In the genomic region with DNA sequence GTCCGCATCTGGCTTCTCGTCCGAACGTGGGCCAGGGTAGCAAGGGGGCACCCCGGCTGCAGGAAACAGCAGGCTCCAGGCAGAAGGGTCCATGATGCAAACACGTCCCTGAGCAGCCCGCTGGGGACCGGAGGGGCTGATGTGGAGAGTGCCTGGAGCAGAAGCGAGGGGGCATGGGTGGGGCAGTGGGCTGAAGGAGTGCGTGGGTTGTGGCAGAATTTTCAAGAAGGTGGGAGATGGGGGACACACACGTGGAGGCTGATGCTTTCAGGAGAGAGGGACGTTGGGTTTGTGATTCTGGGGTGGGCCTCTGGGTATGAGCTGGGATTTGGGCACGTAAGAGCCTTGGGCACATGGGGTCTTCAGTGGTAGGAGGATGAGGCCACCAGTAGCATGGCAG, we compare ENCODE assay signal across 22 cellular contexts. TPM values are rescaled to one million over a fixed set of nuclear protein-coding genes. Genes with fewer than 3 reads are reported as not detected.
DNase-seq lines count a peak whose midpoint lies in the region; ATAC-seq and TF ChIP-seq lines count a peak whose summit lies in the region.
"Had no signal": no experiment of that assay in that cellular context is flagged by ENCODE, and none has a peak within 500 bp of the region (broad histone marks: within the 10 kb centered on the region; RNA-seq: fewer than 3 reads in every experiment).

No MANE protein-coding gene starts in this region.

- DNase-seq in HL-60 (ENCODE audit: low read depth in 1 of 2, low spot score in 1 of 2): no peak
- no peak for DNase-seq in nephron progenitor cell
- no peak for DNase-seq in stimulated activated effector memory CD8-positive, alpha-beta T cell treated with anti-CD3 and anti-CD28 coated beads, Interleukin-12 subunit alpha, Interleukin-12 subunit beta, amount 100 ng/mL, for 72 hours (ENCODE audit: low spot score in 2 of 2)
- no peak for DNase-seq in NOMO-1 treated with dmso at 0.1 percent for 144 hours (lab: John Stamatoyannopoulos, UW; ENCODE audit: unreplicated experiment)
- DNase-seq in NCI-H446 treated with DMSO at 0.1 percent for 48 hours (lab: John Stamatoyannopoulos, UW): no peak
- DNase-seq: activated CD8-positive, alpha-beta memory T cell treated with anti-CD3 and anti-CD28 coated beads for 24 hours; activated T-cell treated with anti-CD3 and anti-CD28 coated beads, Interleukin-2, amount 50 U/mL, for 1 hour; effector memory CD4-positive, alpha-beta T cell; foreskin keratinocyte; immature natural killer cell; KG1; midbrain; NCI-H2171; NCI-H526; Peyer's patch; small intestine; substantia nigra; T-helper 17 cell had no signal

- ATAC-seq in stimulated activated effector memory CD8-positive, alpha-beta T cell treated with anti-CD3 and anti-CD28 coated beads, Interleukin-12 subunit alpha, Interleukin-12 subunit beta, amount 100 ng/mL, for 72 hours: no peak
- ATAC-seq in GM19397 (IDR thresholded peaks at IDR 0.05; ENCODE audit: unreplicated experiment): no peak
- ATAC-seq: foreskin keratinocyte; natural killer cell treated with Interleukin-12 subunit alpha and Interleukin-12 subunit beta and Interleukin-15 and Interleukin-18, amount 100 ng/mL, for 72 hours; T-helper 17 cell had no signal

- H3K36me3 Mint-ChIP-seq in brain (no peaks in the 10 kb centered on the region), nephron progenitor cell (ENCODE audit: low read depth) (no peaks in the 10 kb centered on the region)
- no peaks in the 10 kb centered on the region for H3K36me3 Mint-ChIP-seq in stimulated activated effector memory CD8-positive, alpha-beta T cell treated with anti-CD3 and anti-CD28 coated beads, Interleukin-12 subunit alpha, Interleukin-12 subunit beta, amount 100 ng/mL, for 72 hours
- H3K36me3 Mint-ChIP-seq: immature natural killer cell; natural killer cell treated with Interleukin-12 subunit alpha and Interleukin-12 subunit beta and Interleukin-15 and Interleukin-18, amount 100 ng/mL, for 72 hours had no signal

- no peak overlapping the region for H3K4me3 ChIP-seq in HL-60 (replicated peaks; ENCODE audit: insufficient read depth, low read length)
- H3K4me3 ChIP-seq: Peyer's patch had no signal

- H3K4me1 Mint-ChIP-seq in brain (peaks cover 75% of the 10 kb centered on the region), nephron progenitor cell (peaks cover 59% of the 10 kb centered on the region)
- no peaks in the 10 kb centered on the region for H3K4me1 Mint-ChIP-seq in stimulated activated effector memory CD8-positive, alpha-beta T cell treated with anti-CD3 and anti-CD28 coated beads, Interleukin-12 subunit alpha, Interleukin-12 subunit beta, amount 100 ng/mL, for 72 hours
- H3K4me1 Mint-ChIP-seq: T-helper 17 cell had no signal

- H3K4me3 Mint-ChIP-seq in brain (no peak overlapping the region), nephron progenitor cell (no peak overlapping the region)
- H3K4me3 Mint-ChIP-seq in stimulated activated effector memory CD8-positive, alpha-beta T cell treated with anti-CD3 and anti-CD28 coated beads, Interleukin-12 subunit alpha, Interleukin-12 subunit beta, amount 100 ng/mL, for 72 hours: no peak overlapping the region
- H3K4me3 Mint-ChIP-seq: immature natural killer cell; natural killer cell treated with Interleukin-12 subunit alpha and Interleukin-12 subunit beta and Interleukin-15 and Interleukin-18, amount 100 ng/mL, for 72 hours; T-helper 17 cell had no signal

- peaks cover 5% of the 10 kb centered on the region for H3K27me3 Mint-ChIP-seq in brain
- H3K27me3 Mint-ChIP-seq in nephron progenitor cell (ENCODE audit: low read depth, poor library complexity): peaks cover 6% of the 10 kb centered on the region

- H3K27ac Mint-ChIP-seq in brain (peak overlapping the region; percentile 28 to 96 (median 67)), nephron progenitor cell (peak overlapping the region; percentile 83)
- peak overlapping the region; percentile 68 for H3K27ac Mint-ChIP-seq in stimulated activated effector memory CD8-positive, alpha-beta T cell treated with anti-CD3 and anti-CD28 coated beads, Interleukin-12 subunit alpha, Interleukin-12 subunit beta, amount 100 ng/mL, for 72 hours
- H3K27ac Mint-ChIP-seq: natural killer cell treated with Interleukin-12 subunit alpha and Interleukin-12 subunit beta and Interleukin-15 and Interleukin-18, amount 100 ng/mL, for 72 hours; T-helper 17 cell had no signal

- H3K9me3 Mint-ChIP-seq in brain: peaks cover 0 to 14% (median 3%) of the 10 kb centered on the region in 5 experiments
- no peaks in the 10 kb centered on the region for H3K9me3 Mint-ChIP-seq in nephron progenitor cell
- no peaks in the 10 kb centered on the region for H3K9me3 Mint-ChIP-seq in stimulated activated effector memory CD8-positive, alpha-beta T cell treated with anti-CD3 and anti-CD28 coated beads, Interleukin-12 subunit alpha, Interleukin-12 subunit beta, amount 100 ng/mL, for 72 hours
- H3K9me3 Mint-ChIP-seq: immature natural killer cell; natural killer cell treated with Interleukin-12 subunit alpha and Interleukin-12 subunit beta and Interleukin-15 and Interleukin-18, amount 100 ng/mL, for 72 hours had no signal

- peak overlapping the region; percentile 97 for H3K27ac ChIP-seq in HL-60 (replicated peaks)
- H3K27ac ChIP-seq: C4-2B, foreskin keratinocyte had no signal

- TF ChIP-seq CTCF in HL-60 (IDR thresholded peaks at IDR 0.05; ENCODE audit: insufficient read depth, low read length): no peak
- no peak for TF ChIP-seq CTCF in brain (conservative IDR thresholded peaks at IDR 0.05)
- TF ChIP-seq CTCF in nephron progenitor cell (IDR thresholded peaks at IDR 0.05): no peak

- no peaks in the 10 kb centered on the region for H3K27me3 ChIP-seq in HL-60 (ENCODE audit: insufficient read depth, poor library complexity, severe bottlenecking)
- H3K27me3 ChIP-seq: foreskin keratinocyte, Peyer's patch had no signal

RNA-seq across cellular contexts. Expression of a gene that starts 45.6 kb away (rescaled TPM):
- polyA plus RNA-seq in brain (ENCODE audit: insufficient read depth, low read depth, low replicate concordance): 233 TPM
- polyA plus RNA-seq: foreskin keratinocyte, immature natural killer cell had no signal
